In genomic region chr6:56087421-56087820, GRCh38 we compare ENCODE assay signal across 16 cellular contexts.
A peak's percentile ranks its signal among the peaks of the same experiment; 100 is the strongest.
DNase-seq lines count a peak whose midpoint lies in the region; ATAC-seq lines count a peak whose summit lies in the region.
"Had no signal": no experiment of that assay in that cellular context is flagged by ENCODE, and none has a peak within 500 bp of the region (broad histone marks: within the 10 kb centered on the region; RNA-seq: fewer than 3 reads in every experiment).

No MANE protein-coding gene starts in this region.

- DNase-seq in Daoy (ENCODE audit: low read depth) (peak; percentile 32), NCI-H2171 (lab: John Stamatoyannopoulos, UW) (peak; percentile 20), dermis blood vessel endothelial cell (peak; percentile 77), kidney glomerular epithelial cell (lab: John Stamatoyannopoulos, UW) (peak; percentile 2)
- no peak for DNase-seq in activated CD4-positive, alpha-beta T cell treated with anti-CD3 and anti-CD28 coated beads for 4 hours
- no peak for DNase-seq in activated CD4-positive, alpha-beta T cell treated with anti-CD3 and anti-CD28 coated beads for 1 hour
- DNase-seq: activated CD4-positive, alpha-beta T cell treated with anti-CD3 and anti-CD28 coated beads, Interleukin-2, amount 50 U/mL, for 1 hour; activated naive CD4-positive, alpha-beta T cell treated with anti-CD3 and anti-CD28 coated beads, Interleukin-2, amount 10 ng/mL, durations not matched to agents 7 days and 5 days; activated T-cell treated with anti-CD3 and anti-CD28 coated beads for 4 hours; CD4-positive, alpha-beta memory T cell; NCI-H1092; NCI-H2107; sigmoid colon; stimulated activated CD4-positive, alpha-beta T cell treated with anti-CD3 and anti-CD28 coated beads, Interleukin-4, amount 100 ng/mL, for 24 hours had no signal

- ATAC-seq in GM18858 (IDR thresholded peaks at IDR 0.05; ENCODE audit: unreplicated experiment) (no peak), GM21723 (IDR thresholded peaks at IDR 0.05; ENCODE audit: unreplicated experiment) (no peak)

Comparison
In these comparisons a context has a peak if more than half of its experiments do, and no peak if none do; other contexts are left out.
1. DNase-seq: peak in Daoy (single experiment), NCI-H2171 (single experiment), dermis blood vessel endothelial cell (single experiment) and kidney glomerular epithelial cell (single experiment); none in activated CD4-positive, alpha-beta T cell treated with anti-CD3 and anti-CD28 coated beads for 4 hours (0 of 2) and activated CD4-positive, alpha-beta T cell treated with anti-CD3 and anti-CD28 coated beads for 1 hour (single experiment).